In the genomic region with DNA sequence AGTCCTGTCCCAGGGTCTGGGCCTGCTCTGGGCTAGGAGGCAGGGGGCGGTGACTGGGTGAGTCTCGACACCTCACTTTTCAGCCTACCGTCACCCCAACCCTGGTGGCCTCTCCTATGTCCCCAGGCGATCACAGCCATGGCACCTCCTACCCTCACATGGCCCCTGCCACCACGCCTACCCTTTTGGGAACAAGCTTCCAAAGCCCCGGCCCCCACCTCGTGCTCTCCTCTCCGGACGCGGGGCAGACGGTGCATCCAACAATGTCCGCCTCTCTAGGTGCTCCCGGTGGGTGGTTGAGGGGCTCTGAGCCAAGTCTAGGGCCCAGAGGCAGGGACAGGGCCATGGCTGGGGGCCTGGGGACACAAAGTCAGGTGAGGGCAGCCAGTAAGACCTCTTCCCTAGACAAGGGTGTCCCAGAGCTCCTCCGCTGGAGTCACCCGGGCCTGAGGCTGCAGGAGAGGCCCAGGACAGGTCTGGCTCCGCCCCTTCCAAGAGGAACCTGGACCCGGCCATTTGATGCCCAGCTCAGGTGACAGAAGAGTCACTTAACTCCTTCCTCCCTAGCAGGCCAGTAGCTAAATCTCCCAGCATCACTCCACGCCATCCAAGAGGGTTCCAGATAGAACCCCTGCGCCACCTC, we compare ENCODE assay signal across 9 cellular contexts. TPM values are rescaled to one million over a fixed set of nuclear protein-coding genes. Genes with fewer than 3 reads are reported as not detected.
A peak's percentile ranks its signal among the peaks of the same experiment; 100 is the strongest.
DNase-seq lines count a peak whose midpoint lies in the region; ATAC-seq and TF ChIP-seq lines count a peak whose summit lies in the region.
"Had no signal": no experiment of that assay in that cellular context is flagged by ENCODE, and none has a peak within 500 bp of the region (broad histone marks: within the 10 kb centered on the region; RNA-seq: fewer than 3 reads in every experiment).

A gene with protein sequence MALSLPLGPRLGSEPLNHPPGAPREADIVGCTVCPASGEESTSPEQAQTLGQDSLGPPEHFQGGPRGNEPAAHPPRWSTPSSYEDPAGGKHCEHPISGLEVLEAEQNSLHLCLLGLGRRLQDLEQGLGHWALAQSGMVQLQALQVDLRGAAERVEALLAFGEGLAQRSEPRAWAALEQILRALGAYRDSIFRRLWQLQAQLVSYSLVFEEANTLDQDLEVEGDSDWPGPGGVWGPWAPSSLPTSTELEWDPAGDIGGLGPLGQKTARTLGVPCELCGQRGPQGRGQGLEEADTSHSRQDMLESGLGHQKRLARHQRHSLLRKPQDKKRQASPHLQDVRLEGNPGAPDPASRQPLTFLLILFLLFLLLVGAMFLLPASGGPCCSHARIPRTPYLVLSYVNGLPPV (minus strand): TSS at position 478 of the 643 bp plus-strand sequence. CDS start 132 bp downstream, at position 346.

- no peaks in the 10 kb centered on the region for H3K27me3 ChIP-seq in iPS-18a (ENCODE audit: control insufficient read depth, insufficient read depth, low read length)

- H3K27me3 Mint-ChIP-seq in activated CD8-positive, alpha-beta T cell treated with anti-CD3 and anti-CD28 coated beads for 36 hours: no peaks in the 10 kb centered on the region
- peaks cover 8 to 16% of the 10 kb centered on the region in 2 donors for H3K27me3 Mint-ChIP-seq in stimulated activated naive B cell treated with anti-CD40 and anti-IgM and Interleukin-4, amounts not matched to agents 10 μg/mL and 1 μg/mL and 100 μg/mL, for 72 hours

- peaks cover 3% of the 10 kb centered on the region for H3K36me3 ChIP-seq in iPS-18a (ENCODE audit: control insufficient read depth, low read depth, low read length)

- no peak for ATAC-seq in activated CD8-positive, alpha-beta T cell treated with anti-CD3 and anti-CD28 coated beads for 36 hours
- ATAC-seq in stimulated activated naive B cell treated with anti-CD40 and anti-IgM and Interleukin-4, amounts not matched to agents 10 μg/mL and 1 μg/mL and 100 μg/mL, for 72 hours (replicated peaks): no peak
- ATAC-seq in GM18870 (IDR thresholded peaks at IDR 0.05; ENCODE audit: unreplicated experiment): no peak

- no peaks in the 10 kb centered on the region for H3K9me3 Mint-ChIP-seq in activated CD8-positive, alpha-beta T cell treated with anti-CD3 and anti-CD28 coated beads for 36 hours
- no peaks in the 10 kb centered on the region for H3K9me3 Mint-ChIP-seq in stimulated activated naive B cell treated with anti-CD40 and anti-IgM and Interleukin-4, amounts not matched to agents 10 μg/mL and 1 μg/mL and 100 μg/mL, for 72 hours

- H3K4me3 Mint-ChIP-seq in activated CD8-positive, alpha-beta T cell treated with anti-CD3 and anti-CD28 coated beads for 36 hours: peak within 1 kb of the TSS; percentile 47
- peak within 1 kb of the TSS; percentile 63 to 71 for H3K4me3 Mint-ChIP-seq in stimulated activated naive B cell treated with anti-CD40 and anti-IgM and Interleukin-4, amounts not matched to agents 10 μg/mL and 1 μg/mL and 100 μg/mL, for 72 hours

- peak within 1 kb of the TSS; percentile 39 for H3K9ac ChIP-seq in iPS-18a (ENCODE audit: low read length)

- H3K27ac ChIP-seq in iPS-18a (ENCODE audit: low read length): no peak within 1 kb of the TSS

- intact Hi-C loops in activated CD8-positive, alpha-beta T cell treated with anti-CD3 and anti-CD28 coated beads for 36 hours (cut with micrococcal nuclease): no loop called here

- CTCF ChIA-PET in activated CD8-positive, alpha-beta T cell treated with anti-CD3 and anti-CD28 coated beads for 36 hours (lab: Charles Lee): no interaction called here

- H3K4me1 Mint-ChIP-seq in activated CD8-positive, alpha-beta T cell treated with anti-CD3 and anti-CD28 coated beads for 36 hours (ENCODE audit: low read depth): peaks cover 16% of the 10 kb centered on the region
- H3K4me1 Mint-ChIP-seq in stimulated activated naive B cell treated with anti-CD40 and anti-IgM and Interleukin-4, amounts not matched to agents 10 μg/mL and 1 μg/mL and 100 μg/mL, for 72 hours: peaks cover 17 to 24% of the 10 kb centered on the region in 2 donors

- peak; percentile 40 for DNase-seq in SIG-M5 treated with dmso at 0.1 percent for 504 hours (lab: John Stamatoyannopoulos, UW; ENCODE audit: unreplicated experiment)
- no peak for DNase-seq in SIG-M5 (lab: John Stamatoyannopoulos, UW)
- no peak for DNase-seq in activated CD8-positive, alpha-beta T cell treated with anti-CD3 and anti-CD28 coated beads for 36 hours
- DNase-seq in stimulated activated naive B cell treated with anti-CD40 and anti-IgM and Interleukin-4, amounts not matched to agents 10 μg/mL and 1 μg/mL and 100 μg/mL, for 72 hours: no peak
- DNase-seq in AML-193 (lab: John Stamatoyannopoulos, UW): no peak
- no peak for DNase-seq in germinal center (ENCODE audit: low spot score)
- DNase-seq: DND-41 had no signal

- H3K4me1 ChIP-seq in iPS-18a (ENCODE audit: control insufficient read depth, low read depth, low read length): no peaks in the 10 kb centered on the region

- TF ChIP-seq CTCF in activated CD8-positive, alpha-beta T cell treated with anti-CD3 and anti-CD28 coated beads for 36 hours (IDR thresholded peaks at IDR 0.05): no peak

- no peaks in the 10 kb centered on the region for H3K9me3 ChIP-seq in iPS-18a (ENCODE audit: control insufficient read depth, low read depth, low read length)

- H3K27ac Mint-ChIP-seq in activated CD8-positive, alpha-beta T cell treated with anti-CD3 and anti-CD28 coated beads for 36 hours: peak within 1 kb of the TSS; percentile 38
- H3K27ac Mint-ChIP-seq in stimulated activated naive B cell treated with anti-CD40 and anti-IgM and Interleukin-4, amounts not matched to agents 10 μg/mL and 1 μg/mL and 100 μg/mL, for 72 hours: peak within 1 kb of the TSS; percentile 59

- POLR2A ChIA-PET in activated CD8-positive, alpha-beta T cell treated with anti-CD3 and anti-CD28 coated beads for 36 hours (lab: Charles Lee): interaction anchor here (0.6 to 1.0 kb wide), 2 partner anchors 11 to 532 kb away, joined by 3 read pairs; no protein-coding TSS in a partner anchor

- H3K4me3 ChIP-seq in iPS-18a (ENCODE audit: low read length): peak within 1 kb of the TSS; percentile 72

- peaks cover 7% of the 10 kb centered on the region for H3K36me3 Mint-ChIP-seq in activated CD8-positive, alpha-beta T cell treated with anti-CD3 and anti-CD28 coated beads for 36 hours (ENCODE audit: low read depth)
- H3K36me3 Mint-ChIP-seq in stimulated activated naive B cell treated with anti-CD40 and anti-IgM and Interleukin-4, amounts not matched to agents 10 μg/mL and 1 μg/mL and 100 μg/mL, for 72 hours: peaks cover 18 to 39% of the 10 kb centered on the region in 2 donors

RNA-seq across cellular contexts. Expression of the gene that starts here (rescaled TPM):
- 1 to 10 TPM; 2.4 to 3.3 TPM for total RNA-seq in activated CD8-positive, alpha-beta T cell treated with anti-CD3 and anti-CD28 coated beads for 36 hours
